In genomic region chr3:191268737-191269136, GRCh38 we compare ENCODE assay signal across 16 cellular contexts.
A peak's percentile ranks its signal among the peaks of the same experiment; 100 is the strongest.
DNase-seq lines count a peak whose midpoint lies in the region; FAIRE-seq lines count a peak whose summit lies in the region.
"Had no signal": no experiment of that assay in that cellular context is flagged by ENCODE, and none has a peak within 500 bp of the region (broad histone marks: within the 10 kb centered on the region; RNA-seq: fewer than 3 reads in every experiment).

No MANE protein-coding gene starts in this region.

- H3K4me3 Mint-ChIP-seq in IgD-negative memory B cell = peak overlapping the region in 2 of 4 donors; percentile 49 to 83
- no peak overlapping the region for H3K4me3 Mint-ChIP-seq in activated CD4-positive, alpha-beta T cell treated with anti-CD3 and anti-CD28 coated beads, Interleukin-2, amount 10 ng/mL, durations not matched to agents 7 days and 5 days
- H3K4me3 Mint-ChIP-seq: CD14-positive monocyte; CD8-positive, alpha-beta T cell; GM23338 had no signal

- POLR2A ChIA-PET in activated CD4-positive, alpha-beta T cell treated with anti-CD3 and anti-CD28 coated beads, Interleukin-2, amount 10 ng/mL, durations not matched to agents 7 days and 5 days (lab: Charles Lee) = no interaction called here

- CTCF ChIA-PET in activated CD4-positive, alpha-beta T cell treated with anti-CD3 and anti-CD28 coated beads, Interleukin-2, amount 10 ng/mL, durations not matched to agents 7 days and 5 days (lab: Charles Lee) = no interaction called here

- H3K27ac Mint-ChIP-seq in IgD-negative memory B cell = peak overlapping the region; percentile 64 to 94 (median 92)
- no peak overlapping the region for H3K27ac Mint-ChIP-seq in activated CD4-positive, alpha-beta T cell treated with anti-CD3 and anti-CD28 coated beads, Interleukin-2, amount 10 ng/mL, durations not matched to agents 7 days and 5 days
- H3K27ac Mint-ChIP-seq: CD14-positive monocyte; CD8-positive, alpha-beta T cell; GM23338 had no signal

- peaks cover 3% of the 10 kb centered on the region for H3K36me3 Mint-ChIP-seq in IgD-negative memory B cell
- H3K36me3 Mint-ChIP-seq in activated CD4-positive, alpha-beta T cell treated with anti-CD3 and anti-CD28 coated beads, Interleukin-2, amount 10 ng/mL, durations not matched to agents 7 days and 5 days (ENCODE audit: low read depth) = no peaks in the 10 kb centered on the region
- H3K36me3 Mint-ChIP-seq: CD14-positive monocyte; CD8-positive, alpha-beta T cell had no signal

- peaks cover 0 to 12% (median 3%) of the 10 kb centered on the region in 3 donors for H3K9me3 Mint-ChIP-seq in IgD-negative memory B cell
- H3K9me3 Mint-ChIP-seq in activated CD4-positive, alpha-beta T cell treated with anti-CD3 and anti-CD28 coated beads, Interleukin-2, amount 10 ng/mL, durations not matched to agents 7 days and 5 days = peaks cover 2% of the 10 kb centered on the region
- H3K9me3 Mint-ChIP-seq: CD8-positive, alpha-beta T cell had no signal

- DNase-seq in GM18507 (ENCODE audit: extremely low spot score, insufficient read length, low read depth) = no peak
- DNase-seq in dermis microvascular lymphatic vessel endothelial cell (ENCODE audit: low read depth in 2 of 2) = peak; percentile 10 to 37
- DNase-seq in HTR-8/SVneo (ENCODE audit: insufficient read length, low spot score) = no peak
- no peak for DNase-seq in activated CD4-positive, alpha-beta T cell treated with anti-CD3 and anti-CD28 coated beads, Interleukin-2, amount 10 ng/mL, durations not matched to agents 7 days and 5 days
- no peak for DNase-seq in germinal center (ENCODE audit: low spot score)
- DNase-seq: CD8-positive, alpha-beta T cell; COR-L47; DMS153; DND-41; H7; IMR-90 had no signal

- H3K27me3 Mint-ChIP-seq in IgD-negative memory B cell = peaks cover 2% of the 10 kb centered on the region
- no peaks in the 10 kb centered on the region for H3K27me3 Mint-ChIP-seq in activated CD4-positive, alpha-beta T cell treated with anti-CD3 and anti-CD28 coated beads, Interleukin-2, amount 10 ng/mL, durations not matched to agents 7 days and 5 days

- peaks cover 42 to 47% (median 47%) of the 10 kb centered on the region in 3 donors for H3K4me1 Mint-ChIP-seq in IgD-negative memory B cell
- no peaks in the 10 kb centered on the region for H3K4me1 Mint-ChIP-seq in activated CD4-positive, alpha-beta T cell treated with anti-CD3 and anti-CD28 coated beads, Interleukin-2, amount 10 ng/mL, durations not matched to agents 7 days and 5 days
- H3K4me1 Mint-ChIP-seq: GM23338 had no signal

- FAIRE-seq in GM18507 (lab: Jason Lieb, UNC) (peak; percentile 9), HTR-8/SVneo (lab: Jason Lieb, UNC) (no peak)
- FAIRE-seq: A549, D721Med had no signal

Comparison
In these comparisons a context has a peak if more than half of its experiments do, and no peak if none do; other contexts are left out.
1. DNase-seq: peak in dermis microvascular lymphatic vessel endothelial cell (2 of 2); none in GM18507 (single experiment), HTR-8/SVneo (single experiment), activated CD4-positive, alpha-beta T cell treated with anti-CD3 and anti-CD28 coated beads, Interleukin-2, amount 10 ng/mL, durations not matched to agents 7 days and 5 days (single experiment) and germinal center (single experiment).